Comparison of ENCODE assay signal across 1 cellular context in the genomic region with DNA sequence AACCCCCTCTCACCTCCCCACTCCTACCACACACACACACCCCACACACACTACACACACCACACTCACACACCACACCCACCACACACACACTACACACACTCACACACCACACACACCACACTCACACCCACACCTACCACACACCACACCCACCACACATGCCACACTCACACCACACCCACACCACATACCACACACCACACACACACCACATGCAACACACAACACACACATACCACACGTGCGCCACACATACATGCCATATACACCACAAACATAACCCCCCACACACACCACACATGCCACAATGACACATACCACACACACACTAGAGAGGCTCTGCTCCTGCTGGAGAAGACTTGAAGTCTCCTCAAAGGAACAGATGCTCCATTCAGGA.
TF ChIP-seq lines count a peak whose summit lies in the region.

No MANE protein-coding gene starts in this region.

TF ChIP-seq in GM12878, 131 proteins besides CTCF, POLR2A, EP300 and RAD21 (continues in another document):
- TF ChIP-seq MEF2B (IDR thresholded peaks at IDR 0.05; ENCODE audit: partially characterized antibody, poor library complexity, severe bottlenecking) (peak; percentile 28), SRF (IDR thresholded peaks at IDR 0.05; ENCODE audit: low read depth in 2 of 2, low read length in 2 of 2) (no peak), EZH2 (IDR thresholded peaks at IDR 0.05; ENCODE audit: borderline replicate concordance, control insufficient read depth, low read depth, low read length) (no peak), RUNX3 (IDR thresholded peaks at IDR 0.05; ENCODE audit: low read length) (peak; percentile 86), CBX3 (IDR thresholded peaks at IDR 0.05; ENCODE audit: borderline replicate concordance, low read depth) (no peak), CBX5 (IDR thresholded peaks at IDR 0.05; ENCODE audit: low read depth) (no peak), TCF7 (IDR thresholded peaks at IDR 0.05; ENCODE audit: borderline replicate concordance) (no peak), ZNF384 (IDR thresholded peaks at IDR 0.05; ENCODE audit: borderline replicate concordance, low read depth, low read length) (no peak), TARDBP (IDR thresholded peaks at IDR 0.05; ENCODE audit: borderline replicate concordance) (no peak), MTA2 (IDR thresholded peaks at IDR 0.05; ENCODE audit: low read depth) (peak; percentile 63), IRF4 (IDR thresholded peaks at IDR 0.05; ENCODE audit: low read depth, low read length) (0 out of 2 replicates have a peak, but pooled peaks have one; percentile 9), TCF3 (IDR thresholded peaks at IDR 0.05; ENCODE audit: borderline replicate concordance, insufficient read depth, low read depth, low read length) (no peak), ASH2L (IDR thresholded peaks at IDR 0.05; ENCODE audit: borderline replicate concordance, low read depth) (no peak), CEBPB (IDR thresholded peaks at IDR 0.05; ENCODE audit: borderline replicate concordance in 1 of 2, low read depth in 2 of 2, low read length in 2 of 2) (no peak), IKZF1 (conservative IDR thresholded peaks at IDR 0.05) (0 out of 2 replicates have a peak, but pooled peaks have one; percentile 36), ATF7 (IDR thresholded peaks at IDR 0.05; ENCODE audit: low read depth) (peak; percentile 70), NR2F1 (conservative IDR thresholded peaks at IDR 0.05) (no peak), NBN (IDR thresholded peaks at IDR 0.05) (peak; percentile 87), SMC3 (IDR thresholded peaks at IDR 0.05; ENCODE audit: borderline replicate concordance, low read length) (no peak), NR2C2 (IDR thresholded peaks at IDR 0.05; ENCODE audit: borderline replicate concordance, control insufficient read depth, insufficient read length, low read depth) (peak; percentile 50), ZNF207 (IDR thresholded peaks at IDR 0.05; ENCODE audit: borderline replicate concordance) (no peak), SMARCA5 (IDR thresholded peaks at IDR 0.05) (no peak), SIX5 (IDR thresholded peaks at IDR 0.05; ENCODE audit: low read depth, low read length, severe bottlenecking) (no peak), JUNB (IDR thresholded peaks at IDR 0.05) (no peak), ZNF622 (IDR thresholded peaks at IDR 0.05) (no peak), EED (IDR thresholded peaks at IDR 0.05; ENCODE audit: low read depth) (no peak; the same call in 1 of the 2 replicates), LARP7 (IDR thresholded peaks at IDR 0.05) (no peak), ZSCAN29 (IDR thresholded peaks at IDR 0.05) (no peak), HDGF (IDR thresholded peaks at IDR 0.05) (peak; percentile 95), SMAD1 (IDR thresholded peaks at IDR 0.05; ENCODE audit: low read depth, partially characterized antibody) (no peak)
- TF ChIP-seq, protein P1, sequence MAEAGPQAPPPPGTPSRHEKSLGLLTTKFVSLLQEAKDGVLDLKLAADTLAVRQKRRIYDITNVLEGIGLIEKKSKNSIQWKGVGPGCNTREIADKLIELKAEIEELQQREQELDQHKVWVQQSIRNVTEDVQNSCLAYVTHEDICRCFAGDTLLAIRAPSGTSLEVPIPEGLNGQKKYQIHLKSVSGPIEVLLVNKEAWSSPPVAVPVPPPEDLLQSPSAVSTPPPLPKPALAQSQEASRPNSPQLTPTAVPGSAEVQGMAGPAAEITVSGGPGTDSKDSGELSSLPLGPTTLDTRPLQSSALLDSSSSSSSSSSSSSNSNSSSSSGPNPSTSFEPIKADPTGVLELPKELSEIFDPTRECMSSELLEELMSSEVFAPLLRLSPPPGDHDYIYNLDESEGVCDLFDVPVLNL (IDR thresholded peaks at IDR 0.05; ENCODE audit: low read depth, low read length): no peak
- TF ChIP-seq, protein P2, sequence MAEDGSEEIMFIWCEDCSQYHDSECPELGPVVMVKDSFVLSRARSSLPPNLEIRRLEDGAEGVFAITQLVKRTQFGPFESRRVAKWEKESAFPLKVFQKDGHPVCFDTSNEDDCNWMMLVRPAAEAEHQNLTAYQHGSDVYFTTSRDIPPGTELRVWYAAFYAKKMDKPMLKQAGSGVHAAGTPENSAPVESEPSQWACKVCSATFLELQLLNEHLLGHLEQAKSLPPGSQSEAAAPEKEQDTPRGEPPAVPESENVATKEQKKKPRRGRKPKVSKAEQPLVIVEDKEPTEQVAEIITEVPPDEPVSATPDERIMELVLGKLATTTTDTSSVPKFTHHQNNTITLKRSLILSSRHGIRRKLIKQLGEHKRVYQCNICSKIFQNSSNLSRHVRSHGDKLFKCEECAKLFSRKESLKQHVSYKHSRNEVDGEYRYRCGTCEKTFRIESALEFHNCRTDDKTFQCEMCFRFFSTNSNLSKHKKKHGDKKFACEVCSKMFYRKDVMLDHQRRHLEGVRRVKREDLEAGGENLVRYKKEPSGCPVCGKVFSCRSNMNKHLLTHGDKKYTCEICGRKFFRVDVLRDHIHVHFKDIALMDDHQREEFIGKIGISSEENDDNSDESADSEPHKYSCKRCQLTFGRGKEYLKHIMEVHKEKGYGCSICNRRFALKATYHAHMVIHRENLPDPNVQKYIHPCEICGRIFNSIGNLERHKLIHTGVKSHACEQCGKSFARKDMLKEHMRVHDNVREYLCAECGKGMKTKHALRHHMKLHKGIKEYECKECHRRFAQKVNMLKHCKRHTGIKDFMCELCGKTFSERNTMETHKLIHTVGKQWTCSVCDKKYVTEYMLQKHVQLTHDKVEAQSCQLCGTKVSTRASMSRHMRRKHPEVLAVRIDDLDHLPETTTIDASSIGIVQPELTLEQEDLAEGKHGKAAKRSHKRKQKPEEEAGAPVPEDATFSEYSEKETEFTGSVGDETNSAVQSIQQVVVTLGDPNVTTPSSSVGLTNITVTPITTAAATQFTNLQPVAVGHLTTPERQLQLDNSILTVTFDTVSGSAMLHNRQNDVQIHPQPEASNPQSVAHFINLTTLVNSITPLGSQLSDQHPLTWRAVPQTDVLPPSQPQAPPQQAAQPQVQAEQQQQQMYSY (CRISPR knock-in tag; IDR thresholded peaks at IDR 0.05): no peak
- TF ChIP-seq, protein P3, sequence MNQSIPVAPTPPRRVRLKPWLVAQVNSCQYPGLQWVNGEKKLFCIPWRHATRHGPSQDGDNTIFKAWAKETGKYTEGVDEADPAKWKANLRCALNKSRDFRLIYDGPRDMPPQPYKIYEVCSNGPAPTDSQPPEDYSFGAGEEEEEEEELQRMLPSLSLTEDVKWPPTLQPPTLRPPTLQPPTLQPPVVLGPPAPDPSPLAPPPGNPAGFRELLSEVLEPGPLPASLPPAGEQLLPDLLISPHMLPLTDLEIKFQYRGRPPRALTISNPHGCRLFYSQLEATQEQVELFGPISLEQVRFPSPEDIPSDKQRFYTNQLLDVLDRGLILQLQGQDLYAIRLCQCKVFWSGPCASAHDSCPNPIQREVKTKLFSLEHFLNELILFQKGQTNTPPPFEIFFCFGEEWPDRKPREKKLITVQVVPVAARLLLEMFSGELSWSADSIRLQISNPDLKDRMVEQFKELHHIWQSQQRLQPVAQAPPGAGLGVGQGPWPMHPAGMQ (IDR thresholded peaks at IDR 0.05; ENCODE audit: borderline replicate concordance): peak; percentile 88
- TF ChIP-seq, protein P4, sequence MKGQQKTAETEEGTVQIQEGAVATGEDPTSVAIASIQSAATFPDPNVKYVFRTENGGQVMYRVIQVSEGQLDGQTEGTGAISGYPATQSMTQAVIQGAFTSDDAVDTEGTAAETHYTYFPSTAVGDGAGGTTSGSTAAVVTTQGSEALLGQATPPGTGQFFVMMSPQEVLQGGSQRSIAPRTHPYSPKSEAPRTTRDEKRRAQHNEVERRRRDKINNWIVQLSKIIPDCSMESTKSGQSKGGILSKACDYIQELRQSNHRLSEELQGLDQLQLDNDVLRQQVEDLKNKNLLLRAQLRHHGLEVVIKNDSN (IDR thresholded peaks at IDR 0.05; ENCODE audit: borderline replicate concordance, extremely low read length, insufficient read depth, low read depth, low read length): no peak
- TF ChIP-seq, protein P5, sequence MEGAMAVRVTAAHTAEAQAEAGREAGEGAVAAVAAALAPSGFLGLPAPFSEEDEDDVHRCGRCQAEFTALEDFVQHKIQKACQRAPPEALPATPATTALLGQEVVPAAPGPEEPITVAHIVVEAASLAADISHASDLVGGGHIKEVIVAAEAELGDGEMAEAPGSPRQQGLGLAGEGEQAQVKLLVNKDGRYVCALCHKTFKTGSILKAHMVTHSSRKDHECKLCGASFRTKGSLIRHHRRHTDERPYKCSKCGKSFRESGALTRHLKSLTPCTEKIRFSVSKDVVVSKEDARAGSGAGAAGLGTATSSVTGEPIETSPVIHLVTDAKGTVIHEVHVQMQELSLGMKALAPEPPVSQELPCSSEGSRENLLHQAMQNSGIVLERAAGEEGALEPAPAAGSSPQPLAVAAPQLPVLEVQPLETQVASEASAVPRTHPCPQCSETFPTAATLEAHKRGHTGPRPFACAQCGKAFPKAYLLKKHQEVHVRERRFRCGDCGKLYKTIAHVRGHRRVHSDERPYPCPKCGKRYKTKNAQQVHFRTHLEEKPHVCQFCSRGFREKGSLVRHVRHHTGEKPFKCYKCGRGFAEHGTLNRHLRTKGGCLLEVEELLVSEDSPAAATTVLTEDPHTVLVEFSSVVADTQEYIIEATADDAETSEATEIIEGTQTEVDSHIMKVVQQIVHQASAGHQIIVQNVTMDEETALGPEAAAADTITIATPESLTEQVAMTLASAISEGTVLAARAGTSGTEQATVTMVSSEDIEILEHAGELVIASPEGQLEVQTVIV (IDR thresholded peaks at IDR 0.05; ENCODE audit: borderline replicate concordance, partially characterized antibody): no peak
- TF ChIP-seq, protein P6, sequence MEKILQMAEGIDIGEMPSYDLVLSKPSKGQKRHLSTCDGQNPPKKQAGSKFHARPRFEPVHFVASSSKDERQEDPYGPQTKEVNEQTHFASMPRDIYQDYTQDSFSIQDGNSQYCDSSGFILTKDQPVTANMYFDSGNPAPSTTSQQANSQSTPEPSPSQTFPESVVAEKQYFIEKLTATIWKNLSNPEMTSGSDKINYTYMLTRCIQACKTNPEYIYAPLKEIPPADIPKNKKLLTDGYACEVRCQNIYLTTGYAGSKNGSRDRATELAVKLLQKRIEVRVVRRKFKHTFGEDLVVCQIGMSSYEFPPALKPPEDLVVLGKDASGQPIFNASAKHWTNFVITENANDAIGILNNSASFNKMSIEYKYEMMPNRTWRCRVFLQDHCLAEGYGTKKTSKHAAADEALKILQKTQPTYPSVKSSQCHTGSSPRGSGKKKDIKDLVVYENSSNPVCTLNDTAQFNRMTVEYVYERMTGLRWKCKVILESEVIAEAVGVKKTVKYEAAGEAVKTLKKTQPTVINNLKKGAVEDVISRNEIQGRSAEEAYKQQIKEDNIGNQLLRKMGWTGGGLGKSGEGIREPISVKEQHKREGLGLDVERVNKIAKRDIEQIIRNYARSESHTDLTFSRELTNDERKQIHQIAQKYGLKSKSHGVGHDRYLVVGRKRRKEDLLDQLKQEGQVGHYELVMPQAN (conservative IDR thresholded peaks at IDR 0.05): no peak
- TF ChIP-seq, protein P7, sequence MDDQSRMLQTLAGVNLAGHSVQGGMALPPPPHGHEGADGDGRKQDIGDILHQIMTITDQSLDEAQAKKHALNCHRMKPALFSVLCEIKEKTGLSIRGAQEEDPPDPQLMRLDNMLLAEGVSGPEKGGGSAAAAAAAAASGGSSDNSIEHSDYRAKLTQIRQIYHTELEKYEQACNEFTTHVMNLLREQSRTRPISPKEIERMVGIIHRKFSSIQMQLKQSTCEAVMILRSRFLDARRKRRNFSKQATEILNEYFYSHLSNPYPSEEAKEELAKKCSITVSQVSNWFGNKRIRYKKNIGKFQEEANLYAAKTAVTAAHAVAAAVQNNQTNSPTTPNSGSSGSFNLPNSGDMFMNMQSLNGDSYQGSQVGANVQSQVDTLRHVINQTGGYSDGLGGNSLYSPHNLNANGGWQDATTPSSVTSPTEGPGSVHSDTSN (IDR thresholded peaks at IDR 0.05; ENCODE audit: insufficient replicate concordance, low read depth, low read length): no peak
- TF ChIP-seq, protein P8, sequence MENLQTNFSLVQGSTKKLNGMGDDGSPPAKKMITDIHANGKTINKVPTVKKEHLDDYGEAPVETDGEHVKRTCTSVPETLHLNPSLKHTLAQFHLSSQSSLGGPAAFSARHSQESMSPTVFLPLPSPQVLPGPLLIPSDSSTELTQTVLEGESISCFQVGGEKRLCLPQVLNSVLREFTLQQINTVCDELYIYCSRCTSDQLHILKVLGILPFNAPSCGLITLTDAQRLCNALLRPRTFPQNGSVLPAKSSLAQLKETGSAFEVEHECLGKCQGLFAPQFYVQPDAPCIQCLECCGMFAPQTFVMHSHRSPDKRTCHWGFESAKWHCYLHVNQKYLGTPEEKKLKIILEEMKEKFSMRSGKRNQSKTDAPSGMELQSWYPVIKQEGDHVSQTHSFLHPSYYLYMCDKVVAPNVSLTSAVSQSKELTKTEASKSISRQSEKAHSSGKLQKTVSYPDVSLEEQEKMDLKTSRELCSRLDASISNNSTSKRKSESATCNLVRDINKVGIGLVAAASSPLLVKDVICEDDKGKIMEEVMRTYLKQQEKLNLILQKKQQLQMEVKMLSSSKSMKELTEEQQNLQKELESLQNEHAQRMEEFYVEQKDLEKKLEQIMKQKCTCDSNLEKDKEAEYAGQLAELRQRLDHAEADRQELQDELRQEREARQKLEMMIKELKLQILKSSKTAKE (IDR thresholded peaks at IDR 0.05; ENCODE audit: low read depth, poor library complexity, severe bottlenecking): no peak
- TF ChIP-seq, protein P9, sequence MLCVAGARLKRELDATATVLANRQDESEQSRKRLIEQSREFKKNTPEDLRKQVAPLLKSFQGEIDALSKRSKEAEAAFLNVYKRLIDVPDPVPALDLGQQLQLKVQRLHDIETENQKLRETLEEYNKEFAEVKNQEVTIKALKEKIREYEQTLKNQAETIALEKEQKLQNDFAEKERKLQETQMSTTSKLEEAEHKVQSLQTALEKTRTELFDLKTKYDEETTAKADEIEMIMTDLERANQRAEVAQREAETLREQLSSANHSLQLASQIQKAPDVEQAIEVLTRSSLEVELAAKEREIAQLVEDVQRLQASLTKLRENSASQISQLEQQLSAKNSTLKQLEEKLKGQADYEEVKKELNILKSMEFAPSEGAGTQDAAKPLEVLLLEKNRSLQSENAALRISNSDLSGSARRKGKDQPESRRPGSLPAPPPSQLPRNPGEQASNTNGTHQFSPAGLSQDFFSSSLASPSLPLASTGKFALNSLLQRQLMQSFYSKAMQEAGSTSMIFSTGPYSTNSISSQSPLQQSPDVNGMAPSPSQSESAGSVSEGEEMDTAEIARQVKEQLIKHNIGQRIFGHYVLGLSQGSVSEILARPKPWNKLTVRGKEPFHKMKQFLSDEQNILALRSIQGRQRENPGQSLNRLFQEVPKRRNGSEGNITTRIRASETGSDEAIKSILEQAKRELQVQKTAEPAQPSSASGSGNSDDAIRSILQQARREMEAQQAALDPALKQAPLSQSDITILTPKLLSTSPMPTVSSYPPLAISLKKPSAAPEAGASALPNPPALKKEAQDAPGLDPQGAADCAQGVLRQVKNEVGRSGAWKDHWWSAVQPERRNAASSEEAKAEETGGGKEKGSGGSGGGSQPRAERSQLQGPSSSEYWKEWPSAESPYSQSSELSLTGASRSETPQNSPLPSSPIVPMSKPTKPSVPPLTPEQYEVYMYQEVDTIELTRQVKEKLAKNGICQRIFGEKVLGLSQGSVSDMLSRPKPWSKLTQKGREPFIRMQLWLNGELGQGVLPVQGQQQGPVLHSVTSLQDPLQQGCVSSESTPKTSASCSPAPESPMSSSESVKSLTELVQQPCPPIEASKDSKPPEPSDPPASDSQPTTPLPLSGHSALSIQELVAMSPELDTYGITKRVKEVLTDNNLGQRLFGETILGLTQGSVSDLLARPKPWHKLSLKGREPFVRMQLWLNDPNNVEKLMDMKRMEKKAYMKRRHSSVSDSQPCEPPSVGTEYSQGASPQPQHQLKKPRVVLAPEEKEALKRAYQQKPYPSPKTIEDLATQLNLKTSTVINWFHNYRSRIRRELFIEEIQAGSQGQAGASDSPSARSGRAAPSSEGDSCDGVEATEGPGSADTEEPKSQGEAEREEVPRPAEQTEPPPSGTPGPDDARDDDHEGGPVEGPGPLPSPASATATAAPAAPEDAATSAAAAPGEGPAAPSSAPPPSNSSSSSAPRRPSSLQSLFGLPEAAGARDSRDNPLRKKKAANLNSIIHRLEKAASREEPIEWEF (IDR thresholded peaks at IDR 0.05; ENCODE audit: insufficient replicate concordance, low read depth, low read length): no peak
